Comparison of ENCODE assay signal across 9 cellular contexts in the genomic region with DNA sequence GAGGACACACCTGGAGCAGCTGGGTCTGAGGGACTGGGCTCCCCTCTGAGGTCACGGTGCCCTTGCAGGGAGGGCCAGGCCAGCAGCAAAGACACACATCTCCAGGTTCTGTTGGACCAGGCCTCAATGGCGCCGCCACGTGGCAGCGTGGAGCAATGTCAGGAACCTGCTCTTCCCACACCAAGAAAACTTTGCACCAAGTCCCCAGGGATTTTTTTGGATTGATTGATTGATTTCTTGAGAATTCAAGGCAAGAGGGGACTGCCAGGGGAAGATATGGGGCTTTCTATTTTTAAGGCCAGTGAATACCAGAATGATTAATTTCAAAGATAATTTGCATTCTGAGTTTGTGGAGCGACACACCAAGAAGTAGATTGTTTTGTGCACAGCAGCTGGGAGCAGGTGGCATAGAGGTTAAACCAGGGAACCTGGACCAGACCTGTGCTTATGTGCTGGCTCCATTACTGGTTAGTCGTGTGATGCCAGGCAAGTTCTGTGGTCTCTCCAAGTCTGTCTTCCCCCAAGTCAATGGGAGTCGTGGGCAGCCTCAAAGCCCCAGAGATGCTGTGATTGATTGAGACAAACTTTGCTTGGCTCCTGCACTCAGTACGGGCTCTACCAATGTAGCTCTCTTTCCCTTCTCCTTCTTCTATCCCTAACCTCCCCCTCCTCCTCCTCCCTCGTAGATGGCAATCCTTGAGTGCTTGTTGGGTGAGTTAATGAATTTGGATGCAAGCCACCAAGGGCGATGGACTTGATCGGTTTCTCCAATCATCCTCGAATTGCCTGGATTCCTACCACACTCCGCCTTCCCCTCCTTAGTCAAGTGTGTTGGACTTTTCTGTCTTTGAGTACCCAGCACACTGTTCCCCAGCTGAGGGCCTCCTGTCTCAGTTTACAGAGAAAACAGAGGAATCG.
DNase-seq lines count a peak whose midpoint lies in the region; FAIRE-seq and TF ChIP-seq lines count a peak whose summit lies in the region.
"Had no signal": no experiment of that assay in that cellular context is flagged by ENCODE, and none has a peak within 500 bp of the region (broad histone marks: within the 10 kb centered on the region; RNA-seq: fewer than 3 reads in every experiment).

No MANE protein-coding gene starts in this region.

- H3K36me3 Mint-ChIP-seq in chondrocyte (ENCODE audit: low read depth) = no peaks in the 10 kb centered on the region
- no peaks in the 10 kb centered on the region for H3K36me3 Mint-ChIP-seq in mesothelial cell of epicardium

- H3K4me3 Mint-ChIP-seq in chondrocyte (ENCODE audit: unreplicated experiment) (no peak overlapping the region), mesothelial cell of epicardium (no peak overlapping the region)
- H3K4me3 Mint-ChIP-seq: dendritic cell treated with granulocyte-macrophage colony-stimulating factor and Interleukin-4, amounts not matched to agents 40 ng/mL and 50 ng/mL, for 4 days had no signal

- FAIRE-seq in GM19239 (lab: Jason Lieb, UNC) = peak; percentile 60

- H3K27me3 ChIP-seq in SU-DHL-6 (ENCODE audit: low read length) = no peaks in the 10 kb centered on the region

- H3K9me2 ChIP-seq in SU-DHL-6 (replicated peaks; ENCODE audit: insufficient read depth, low read length) = no peaks in the 10 kb centered on the region

- CTCF ChIA-PET in AG04449 (lab: Yijun Ruan, JAX) = interaction anchor here (0.9 to 1.5 kb wide), 4 partner anchors 9 to 291 kb away, joined by 3 to 6 read pairs (median 4); no protein-coding TSS in a partner anchor

- H3K27ac Mint-ChIP-seq in chondrocyte (ENCODE audit: unreplicated experiment) (no peak overlapping the region), mesothelial cell of epicardium (no peak overlapping the region)
- H3K27ac Mint-ChIP-seq: dendritic cell treated with granulocyte-macrophage colony-stimulating factor and Interleukin-4, amounts not matched to agents 40 ng/mL and 50 ng/mL, for 4 days had no signal

- H3K27ac ChIP-seq in SU-DHL-6 (ENCODE audit: low read depth, low read length) = no peak overlapping the region

- DNase-seq in AG04449 (ENCODE audit: low read depth, low spot score) = no peak
- no peak for DNase-seq in GM19239 (ENCODE audit: insufficient read length, low spot score)
- DNase-seq in chondrocyte (ENCODE audit: low spot score) = no peak
- DNase-seq in mesothelial cell of epicardium (ENCODE audit: low spot score in 2 of 2, unreplicated experiment in 2 of 2) = no peak
- DNase-seq in NCI-H2029 (lab: John Stamatoyannopoulos, UW) = no peak
- DNase-seq in midbrain (lab: John Stamatoyannopoulos, UW) = no peak
- DNase-seq in NCI-H2029 treated with DMSO at 0.1 percent for 48 hours (lab: John Stamatoyannopoulos, UW) = no peak

- no peak overlapping the region for H3K9ac ChIP-seq in SU-DHL-6 (ENCODE audit: low read length)

- H3F3A ChIP-seq in SU-DHL-6 (ENCODE audit: insufficient read depth) = no peaks in the 10 kb centered on the region

- H3K9me3 Mint-ChIP-seq in chondrocyte (ENCODE audit: low read depth) = no peaks in the 10 kb centered on the region
- H3K9me3 Mint-ChIP-seq in mesothelial cell of epicardium = peaks cover 5% of the 10 kb centered on the region
- H3K9me3 Mint-ChIP-seq: dendritic cell treated with granulocyte-macrophage colony-stimulating factor and Interleukin-4, amounts not matched to agents 40 ng/mL and 50 ng/mL, for 4 days had no signal

- H3K27me3 Mint-ChIP-seq in chondrocyte (ENCODE audit: low read depth) = peaks cover 11% of the 10 kb centered on the region
- H3K27me3 Mint-ChIP-seq in mesothelial cell of epicardium (ENCODE audit: low read depth) = peaks cover 4% of the 10 kb centered on the region

- H4K20me1 ChIP-seq in SU-DHL-6 (ENCODE audit: low read depth, low read length) = no peaks in the 10 kb centered on the region

- H3K4me3 ChIP-seq in AG04449 (ENCODE audit: low read depth, low read length) = no peak overlapping the region
- no peak overlapping the region for H3K4me3 ChIP-seq in SU-DHL-6 (ENCODE audit: insufficient read depth, low read length, poor library complexity, severe bottlenecking)

- no peaks in the 10 kb centered on the region for H3K79me2 ChIP-seq in SU-DHL-6 (ENCODE audit: insufficient read depth, low read length)

- TF ChIP-seq CTCF in AG04449 (IDR thresholded peaks at IDR 0.05; ENCODE audit: insufficient read depth, low read length, missing control alignments) (peak; percentile 59), SU-DHL-6 (IDR thresholded peaks at IDR 0.05; ENCODE audit: insufficient read depth, low read length, poor library complexity, severe bottlenecking) (peak; percentile 41), chondrocyte (IDR thresholded peaks at IDR 0.05) (peak; percentile 75), mesothelial cell of epicardium (IDR thresholded peaks at IDR 0.05; ENCODE audit: unreplicated experiment) (peak; percentile 63)

- no peak overlapping the region for H2AFZ ChIP-seq in SU-DHL-6 (ENCODE audit: low read depth, low read length, severe bottlenecking)

- H3K4me1 Mint-ChIP-seq in chondrocyte (ENCODE audit: low read depth) (peaks cover 7% of the 10 kb centered on the region), mesothelial cell of epicardium (no peaks in the 10 kb centered on the region)

- POLR2A ChIA-PET in AG04449 (lab: Yijun Ruan, JAX) = no interaction called here

- no peaks in the 10 kb centered on the region for H3K9me3 ChIP-seq in SU-DHL-6 (ENCODE audit: insufficient read depth, low read length)

- no peak overlapping the region for H3K4me2 ChIP-seq in SU-DHL-6 (ENCODE audit: low read depth, low read length, poor library complexity, severe bottlenecking)

- H3K36me3 ChIP-seq in SU-DHL-6 (ENCODE audit: low read length) = no peaks in the 10 kb centered on the region
